1 cellular context compared by ENCODE assay signal in the genomic region with DNA sequence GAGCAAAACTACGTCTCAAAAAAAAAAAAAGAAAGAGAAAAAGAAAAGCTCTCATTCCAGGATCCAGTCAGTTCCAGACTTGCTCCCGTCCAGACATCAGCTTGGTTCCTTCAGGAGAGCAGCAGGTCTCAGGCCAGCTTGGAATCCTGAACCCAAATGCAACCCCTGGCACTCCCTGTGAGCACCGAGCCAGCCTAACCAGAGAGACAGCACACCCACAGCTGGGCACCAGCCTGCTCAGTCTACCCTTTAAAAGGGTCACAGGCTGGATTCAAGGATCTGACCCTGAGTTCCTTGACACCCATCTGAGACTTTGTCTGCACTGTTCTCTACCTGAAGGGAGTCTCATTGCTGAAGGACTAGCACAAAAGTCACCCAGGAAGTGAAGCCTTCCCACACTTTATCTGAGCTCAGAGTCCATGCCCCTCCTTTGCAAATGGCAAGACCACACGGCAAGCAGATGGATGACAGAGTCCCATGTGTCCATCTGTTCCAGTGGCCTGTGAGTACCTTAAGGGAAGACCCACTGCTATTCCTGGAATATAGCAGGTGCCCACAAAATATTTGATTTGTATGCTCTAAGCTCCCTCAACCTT.
TF ChIP-seq lines count a peak whose summit lies in the region.

No MANE protein-coding gene starts in this region.

TF ChIP-seq in K562, 482 proteins besides CTCF, POLR2A, EP300 and RAD21 (continued from another document):
- TF ChIP-seq, protein P1, sequence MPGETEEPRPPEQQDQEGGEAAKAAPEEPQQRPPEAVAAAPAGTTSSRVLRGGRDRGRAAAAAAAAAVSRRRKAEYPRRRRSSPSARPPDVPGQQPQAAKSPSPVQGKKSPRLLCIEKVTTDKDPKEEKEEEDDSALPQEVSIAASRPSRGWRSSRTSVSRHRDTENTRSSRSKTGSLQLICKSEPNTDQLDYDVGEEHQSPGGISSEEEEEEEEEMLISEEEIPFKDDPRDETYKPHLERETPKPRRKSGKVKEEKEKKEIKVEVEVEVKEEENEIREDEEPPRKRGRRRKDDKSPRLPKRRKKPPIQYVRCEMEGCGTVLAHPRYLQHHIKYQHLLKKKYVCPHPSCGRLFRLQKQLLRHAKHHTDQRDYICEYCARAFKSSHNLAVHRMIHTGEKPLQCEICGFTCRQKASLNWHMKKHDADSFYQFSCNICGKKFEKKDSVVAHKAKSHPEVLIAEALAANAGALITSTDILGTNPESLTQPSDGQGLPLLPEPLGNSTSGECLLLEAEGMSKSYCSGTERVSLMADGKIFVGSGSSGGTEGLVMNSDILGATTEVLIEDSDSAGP (CRISPR knock-in tag; IDR thresholded peaks at IDR 0.05), result no peak
- TF ChIP-seq JUNB (CRISPR knock-in tag; conservative IDR thresholded peaks at IDR 0.05) (no peak), STAG1 (CRISPR knock-in tag; IDR thresholded peaks at IDR 0.05; ENCODE audit: borderline replicate concordance) (no peak), PTTG1 (tag; IDR thresholded peaks at IDR 0.05; ENCODE audit: low read depth) (no peak), MTA1 (IDR thresholded peaks at IDR 0.05; ENCODE audit: borderline replicate concordance) (no peak), RBM14 (IDR thresholded peaks at IDR 0.05; ENCODE audit: borderline replicate concordance, insufficient read depth, low read depth, low read length) (no peak), ZNF347 (CRISPR knock-in tag; IDR thresholded peaks at IDR 0.05; ENCODE audit: low read depth) (no peak), KDM4B (IDR thresholded peaks at IDR 0.05; ENCODE audit: borderline replicate concordance in 2 of 2, low read depth in 1 of 2) (no peak), LCOR (CRISPR knock-in tag; IDR thresholded peaks at IDR 0.05) (no peak), ZBTB7A (IDR thresholded peaks at IDR 0.05; ENCODE audit: borderline replicate concordance, control insufficient read depth, low read depth, low read length) (no peak), ZNF184 (CRISPR knock-in tag; IDR thresholded peaks at IDR 0.05) (no peak), SRSF9 (IDR thresholded peaks at IDR 0.05; ENCODE audit: borderline replicate concordance, low read depth, low read length) (no peak), MTA3 (IDR thresholded peaks at IDR 0.05; ENCODE audit: borderline replicate concordance) (no peak), ZKSCAN1 (IDR thresholded peaks at IDR 0.05; ENCODE audit: low read depth, low read length) (no peak), TARDBP (IDR thresholded peaks at IDR 0.05) (no peak), FOSL1 (tag; conservative IDR thresholded peaks at IDR 0.05) (no peak)
- TF ChIP-seq, protein P2, sequence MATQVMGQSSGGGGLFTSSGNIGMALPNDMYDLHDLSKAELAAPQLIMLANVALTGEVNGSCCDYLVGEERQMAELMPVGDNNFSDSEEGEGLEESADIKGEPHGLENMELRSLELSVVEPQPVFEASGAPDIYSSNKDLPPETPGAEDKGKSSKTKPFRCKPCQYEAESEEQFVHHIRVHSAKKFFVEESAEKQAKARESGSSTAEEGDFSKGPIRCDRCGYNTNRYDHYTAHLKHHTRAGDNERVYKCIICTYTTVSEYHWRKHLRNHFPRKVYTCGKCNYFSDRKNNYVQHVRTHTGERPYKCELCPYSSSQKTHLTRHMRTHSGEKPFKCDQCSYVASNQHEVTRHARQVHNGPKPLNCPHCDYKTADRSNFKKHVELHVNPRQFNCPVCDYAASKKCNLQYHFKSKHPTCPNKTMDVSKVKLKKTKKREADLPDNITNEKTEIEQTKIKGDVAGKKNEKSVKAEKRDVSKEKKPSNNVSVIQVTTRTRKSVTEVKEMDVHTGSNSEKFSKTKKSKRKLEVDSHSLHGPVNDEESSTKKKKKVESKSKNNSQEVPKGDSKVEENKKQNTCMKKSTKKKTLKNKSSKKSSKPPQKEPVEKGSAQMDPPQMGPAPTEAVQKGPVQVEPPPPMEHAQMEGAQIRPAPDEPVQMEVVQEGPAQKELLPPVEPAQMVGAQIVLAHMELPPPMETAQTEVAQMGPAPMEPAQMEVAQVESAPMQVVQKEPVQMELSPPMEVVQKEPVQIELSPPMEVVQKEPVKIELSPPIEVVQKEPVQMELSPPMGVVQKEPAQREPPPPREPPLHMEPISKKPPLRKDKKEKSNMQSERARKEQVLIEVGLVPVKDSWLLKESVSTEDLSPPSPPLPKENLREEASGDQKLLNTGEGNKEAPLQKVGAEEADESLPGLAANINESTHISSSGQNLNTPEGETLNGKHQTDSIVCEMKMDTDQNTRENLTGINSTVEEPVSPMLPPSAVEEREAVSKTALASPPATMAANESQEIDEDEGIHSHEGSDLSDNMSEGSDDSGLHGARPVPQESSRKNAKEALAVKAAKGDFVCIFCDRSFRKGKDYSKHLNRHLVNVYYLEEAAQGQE (CRISPR knock-in tag; IDR thresholded peaks at IDR 0.05; ENCODE audit: low read depth), result no peak
- TF ChIP-seq, protein P3, sequence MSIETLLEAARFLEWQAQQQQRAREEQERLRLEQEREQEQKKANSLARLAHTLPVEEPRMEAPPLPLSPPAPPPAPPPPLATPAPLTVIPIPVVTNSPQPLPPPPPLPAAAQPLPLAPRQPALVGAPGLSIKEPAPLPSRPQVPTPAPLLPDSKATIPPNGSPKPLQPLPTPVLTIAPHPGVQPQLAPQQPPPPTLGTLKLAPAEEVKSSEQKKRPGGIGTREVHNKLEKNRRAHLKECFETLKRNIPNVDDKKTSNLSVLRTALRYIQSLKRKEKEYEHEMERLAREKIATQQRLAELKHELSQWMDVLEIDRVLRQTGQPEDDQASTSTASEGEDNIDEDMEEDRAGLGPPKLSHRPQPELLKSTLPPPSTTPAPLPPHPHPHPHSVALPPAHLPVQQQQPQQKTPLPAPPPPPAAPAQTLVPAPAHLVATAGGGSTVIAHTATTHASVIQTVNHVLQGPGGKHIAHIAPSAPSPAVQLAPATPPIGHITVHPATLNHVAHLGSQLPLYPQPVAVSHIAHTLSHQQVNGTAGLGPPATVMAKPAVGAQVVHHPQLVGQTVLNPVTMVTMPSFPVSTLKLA (conservative IDR thresholded peaks at IDR 0.05), result no peak
